In genomic region chr22:29375436-29376076, GRCh38 we compare ENCODE assay signal across 10 cellular contexts. TPM values are rescaled to one million over a fixed set of nuclear protein-coding genes. Genes with fewer than 3 reads are reported as not detected.
DNase-seq lines count a peak whose midpoint lies in the region; ATAC-seq and TF ChIP-seq lines count a peak whose summit lies in the region.
"Had no signal": no experiment of that assay in that cellular context is flagged by ENCODE, and none has a peak within 500 bp of the region (broad histone marks: within the 10 kb centered on the region; RNA-seq: fewer than 3 reads in every experiment).

No MANE protein-coding gene starts in this region.

- no peaks in the 10 kb centered on the region for H3K27me3 ChIP-seq in CD8-positive, alpha-beta T cell (ENCODE audit: insufficient read depth, low read length)
- H3K27me3 ChIP-seq in MG63, result no peaks in the 10 kb centered on the region
- H3K27me3 ChIP-seq: foreskin keratinocyte had no signal

- H3K4me1 Mint-ChIP-seq in CD8-positive, alpha-beta T cell (ENCODE audit: low read depth), result peaks cover 27% of the 10 kb centered on the region
- peaks cover 7% of the 10 kb centered on the region for H3K4me1 Mint-ChIP-seq in MCF 10A (ENCODE audit: insufficient read depth, unreplicated experiment)
- peaks cover 9% of the 10 kb centered on the region for H3K4me1 Mint-ChIP-seq in osteocyte (ENCODE audit: unreplicated experiment)

- POLR2A ChIA-PET in CD8-positive, alpha-beta T cell (lab: Charles Lee), result no interaction called here
- POLR2A ChIA-PET in MCF 10A (lab: Yijun Ruan, JAX), result interaction anchor here (0.7 kb wide), 1 partner anchor 604 kb away, joined by 4 read pairs; no protein-coding TSS in a partner anchor

- H3K27ac ChIP-seq in CD8-positive, alpha-beta T cell (ENCODE audit: low read depth, low read length), result no peak overlapping the region
- H3K27ac ChIP-seq: foreskin keratinocyte, left ventricle myocardium inferior had no signal

- intact Hi-C loops in CD8-positive, alpha-beta T cell (cut with DNase I, micrococcal nuclease), result no loop called here
- intact Hi-C loops in MCF 10A (cut with micrococcal nuclease), result no loop called here

- no peak for ATAC-seq in CD8-positive, alpha-beta T cell
- ATAC-seq in HG02973 (IDR thresholded peaks at IDR 0.05; ENCODE audit: unreplicated experiment), result no peak
- ATAC-seq: foreskin keratinocyte had no signal

- no peak for DNase-seq in CD8-positive, alpha-beta T cell
- DNase-seq in MG63, result peak; percentile 25
- DNase-seq in MCF 10A (ENCODE audit: unreplicated experiment), result no peak
- no peak for DNase-seq in osteocyte (ENCODE audit: extremely low spot score, unreplicated experiment)
- no peak for DNase-seq in GOT3 (lab: John Stamatoyannopoulos, UW)
- no peak for DNase-seq in NCI-H748 treated with DMSO at 0.1 percent for 48 hours (lab: John Stamatoyannopoulos, UW)
- DNase-seq: central memory CD4-positive, alpha-beta T cell; foreskin keratinocyte; left ventricle myocardium inferior had no signal

- no peaks in the 10 kb centered on the region for H3K27me3 Mint-ChIP-seq in CD8-positive, alpha-beta T cell (ENCODE audit: low read depth)
- H3K27me3 Mint-ChIP-seq in MCF 10A (ENCODE audit: insufficient read depth, unreplicated experiment) (no peaks in the 10 kb centered on the region), osteocyte (ENCODE audit: unreplicated experiment) (no peaks in the 10 kb centered on the region)

- BruUV-seq in MCF 10A (replicated peaks; lab: Mats Ljungman, UMichigan), result no TSS peak

- CTCF ChIA-PET in CD8-positive, alpha-beta T cell (lab: Charles Lee), result no interaction called here
- CTCF ChIA-PET in MCF 10A (lab: Yijun Ruan, JAX), result interaction anchor here (0.6 kb wide), 1 partner anchor 540 kb away, joined by 3 read pairs; no protein-coding TSS in a partner anchor

- no peak for TF ChIP-seq CTCF in CD8-positive, alpha-beta T cell (IDR thresholded peaks at IDR 0.05)
- TF ChIP-seq CTCF in MCF 10A (IDR thresholded peaks at IDR 0.05; ENCODE audit: unreplicated experiment) (no peak), osteocyte (IDR thresholded peaks at IDR 0.05) (no peak)

- H3K9me3 Mint-ChIP-seq in CD8-positive, alpha-beta T cell, result no peaks in the 10 kb centered on the region
- no peaks in the 10 kb centered on the region for H3K9me3 Mint-ChIP-seq in MCF 10A (ENCODE audit: unreplicated experiment)
- H3K9me3 Mint-ChIP-seq in osteocyte (ENCODE audit: unreplicated experiment), result no peaks in the 10 kb centered on the region

- H3K27ac Mint-ChIP-seq in CD8-positive, alpha-beta T cell, result peak overlapping the region; percentile 10
- H3K27ac Mint-ChIP-seq in MCF 10A (ENCODE audit: low read depth, unreplicated experiment), result peak overlapping the region; percentile 43
- peak overlapping the region; percentile 5 for H3K27ac Mint-ChIP-seq in osteocyte (ENCODE audit: unreplicated experiment)

- peaks cover 63% of the 10 kb centered on the region for H3K36me3 Mint-ChIP-seq in CD8-positive, alpha-beta T cell
- H3K36me3 Mint-ChIP-seq in MCF 10A (ENCODE audit: insufficient read depth, unreplicated experiment), result peaks cover 26% of the 10 kb centered on the region
- peaks cover 15% of the 10 kb centered on the region for H3K36me3 Mint-ChIP-seq in osteocyte (ENCODE audit: unreplicated experiment)

- no peak overlapping the region for H3K4me3 ChIP-seq in CD8-positive, alpha-beta T cell (ENCODE audit: low read depth, low read length)
- H3K4me3 ChIP-seq in MG63, result no peak overlapping the region
- H3K4me3 ChIP-seq: left ventricle myocardium inferior had no signal

- H3K9me3 ChIP-seq in CD8-positive, alpha-beta T cell (ENCODE audit: low read length), result no peaks in the 10 kb centered on the region
- H3K9me3 ChIP-seq in MG63, result no peaks in the 10 kb centered on the region
- H3K9me3 ChIP-seq: left ventricle myocardium inferior had no signal

- no peaks in the 10 kb centered on the region for H3K4me1 ChIP-seq in CD8-positive, alpha-beta T cell (ENCODE audit: insufficient read depth, low read length)

- H3K36me3 ChIP-seq in CD8-positive, alpha-beta T cell (ENCODE audit: insufficient read depth, low read length), result peaks cover 10% of the 10 kb centered on the region
- H3K36me3 ChIP-seq in MG63, result peaks cover 18% of the 10 kb centered on the region

- H3K4me3 Mint-ChIP-seq in CD8-positive, alpha-beta T cell, result no peak overlapping the region
- H3K4me3 Mint-ChIP-seq in MCF 10A (ENCODE audit: unreplicated experiment) (no peak overlapping the region), osteocyte (ENCODE audit: unreplicated experiment) (no peak overlapping the region)

RNA-seq across cellular contexts. Expression of gene AP1B1, which starts 12.8 kb away (rescaled TPM):
- 10 to 100 TPM; 27.9 to 28.1 TPM for total RNA-seq in CD8-positive, alpha-beta T cell
- 49.3 and 75.2 TPM in 2 replicates for total RNA-seq in MG63 (2014; rRNA removed; shearing (Covaris generic); ENCODE audit: low replicate concordance)
- total RNA-seq in MCF 10A (2022), result 67.3 and 69.5 TPM in 2 replicates
- 42.0 and 45.4 TPM in 2 replicates for total RNA-seq in osteocyte
